8 cellular contexts compared by ENCODE assay signal in the genomic region with DNA sequence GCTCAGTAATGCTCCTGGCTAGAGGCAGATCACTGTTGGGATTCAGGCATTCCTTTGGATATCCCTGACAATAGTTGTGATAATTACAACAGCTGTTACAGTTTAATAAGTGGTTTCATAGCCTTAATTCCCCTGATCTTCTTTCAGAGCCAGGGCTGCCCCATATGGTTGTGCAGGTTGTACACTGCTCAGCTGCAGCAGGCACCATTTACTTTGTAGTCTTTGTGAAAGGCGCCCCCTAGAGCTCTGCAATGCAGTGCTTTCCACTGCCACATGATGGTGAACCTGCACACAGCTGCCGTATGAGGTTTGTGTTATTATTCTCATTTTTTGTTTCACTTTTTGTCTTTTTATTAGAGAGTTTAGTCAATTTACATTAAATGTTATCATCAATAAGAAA.
DNase-seq lines count a peak whose midpoint lies in the region; ATAC-seq, FAIRE-seq and TF ChIP-seq lines count a peak whose summit lies in the region.

No MANE protein-coding gene starts in this region.

- no peak overlapping the region for H3K9ac ChIP-seq in endothelial cell of umbilical vein (replicated peaks; ENCODE audit: extremely low read depth, insufficient read depth, low read length)

- H3K27ac Mint-ChIP-seq in Caco-2 (ENCODE audit: unreplicated experiment), result no peak overlapping the region

- TF ChIP-seq POLR2A in endothelial cell of umbilical vein (IDR thresholded peaks at IDR 0.05; ENCODE audit: low read depth, low read length) (no peak), transverse colon (IDR thresholded peaks at IDR 0.05) (no peak), gastroesophageal sphincter (IDR thresholded peaks at IDR 0.05) (no peak)

- H3K36me3 ChIP-seq in Caco-2 (ENCODE audit: control insufficient read depth, insufficient read depth, low read length) (no peaks in the 10 kb centered on the region), endothelial cell of umbilical vein (ENCODE audit: control insufficient read depth in 2 of 2, extremely low read depth in 1 of 2, insufficient read depth in 2 of 2, low read length in 2 of 2) (no peaks in the 10 kb centered on the region), transverse colon (no peaks in the 10 kb centered on the region), gastroesophageal sphincter (no peaks in the 10 kb centered on the region)

- POLR2A ChIA-PET in Caco-2 (lab: Charles Lee) (no interaction called here), endothelial cell of umbilical vein (lab: Charles Lee) (no interaction called here)

- dilution Hi-C loops in endothelial cell of umbilical vein (cut with MboI; ENCODE audit: extremely low pct_ligation_motif_present, low sequenced_read_pairs), result no loop called here

- no peaks in the 10 kb centered on the region for H3K79me2 ChIP-seq in endothelial cell of umbilical vein (ENCODE audit: control insufficient read depth, insufficient read depth, low read length)

- ATAC-seq in GM19023 (IDR thresholded peaks at IDR 0.05; ENCODE audit: unreplicated experiment) (peak; percentile 60), HG03095 (IDR thresholded peaks at IDR 0.05; ENCODE audit: unreplicated experiment) (peak; percentile 83), gastroesophageal sphincter (no peak)

- H3K4me3 ChIP-seq in Caco-2 (ENCODE audit: low read depth, low read length), result no peak overlapping the region
- no peak overlapping the region for H3K4me3 ChIP-seq in endothelial cell of umbilical vein (replicated peaks in 1 of 3; ENCODE audit: insufficient read depth in 1 of 3, low read depth in 1 of 3, low read length in 3 of 3)
- no peak overlapping the region for H3K4me3 ChIP-seq in transverse colon
- H3K4me3 ChIP-seq in gastroesophageal sphincter, result no peak overlapping the region

- no peaks in the 10 kb centered on the region for H3K9me1 ChIP-seq in endothelial cell of umbilical vein (replicated peaks; ENCODE audit: control insufficient read depth, extremely low read depth, insufficient read depth, low read length)

- no peak overlapping the region for H3K4me2 ChIP-seq in endothelial cell of umbilical vein (ENCODE audit: insufficient read depth, low read length)

- H3K4me3 Mint-ChIP-seq in Caco-2 (ENCODE audit: unreplicated experiment), result no peak overlapping the region

- TF ChIP-seq CTCF in Caco-2 (IDR thresholded peaks at IDR 0.05; ENCODE audit: insufficient read depth in 1 of 2, low read depth in 1 of 2, low read length in 1 of 2, severe bottlenecking in 1 of 2, unreplicated experiment in 1 of 2), result peak; percentile 8 to 17
- peak; percentile 50 to 54 for TF ChIP-seq CTCF in endothelial cell of umbilical vein (IDR thresholded peaks at IDR 0.05; ENCODE audit: extremely low read depth in 1 of 2, insufficient read depth in 1 of 2, low read depth in 1 of 2, low read length in 2 of 2)
- peak; percentile 18 to 54 (median 43) for TF ChIP-seq CTCF in transverse colon (IDR thresholded peaks at IDR 0.05)
- peak in 2 of 4 experiments; percentile 15 to 26 for TF ChIP-seq CTCF in gastroesophageal sphincter (IDR thresholded peaks at IDR 0.05)

- no TSS peak for BruUV-seq in Caco-2 (replicated peaks; lab: Mats Ljungman, UMichigan)
- no TSS peak for BruUV-seq in endothelial cell of umbilical vein (replicated peaks; lab: Mats Ljungman, UMichigan)

- CTCF ChIA-PET in Caco-2 (lab: Charles Lee), result interaction anchor here (0.6 kb wide), 1 partner anchor 63 kb away, joined by 3 read pairs; no protein-coding TSS in a partner anchor
- CTCF ChIA-PET in endothelial cell of umbilical vein (lab: Charles Lee), result interaction anchor here (0.6 to 1.6 kb wide), 3 partner anchors 32 to 398 kb away, joined by 3 to 6 read pairs (median 3); no protein-coding TSS in a partner anchor

- H3K9me3 Mint-ChIP-seq in Caco-2 (ENCODE audit: unreplicated experiment), result no peaks in the 10 kb centered on the region

- no peak overlapping the region for H2AFZ ChIP-seq in endothelial cell of umbilical vein (ENCODE audit: low read depth, low read length)

- intact Hi-C loops in Caco-2 (cut with micrococcal nuclease; ENCODE audit: unreplicated experiment), result loop anchor here (2.0 kb wide), 1 partner anchor 265 kb away; no protein-coding TSS in a partner anchor
- intact Hi-C loops in endothelial cell of umbilical vein (cut with micrococcal nuclease), result loop anchor here (5.0 kb wide), 1 partner anchor 265 kb away; no protein-coding TSS in a partner anchor
- intact Hi-C loops in transverse colon (cut with DNase I; ENCODE audit: low total_unique reads), result no loop called here

- H3K4me1 ChIP-seq in Caco-2 (no peaks in the 10 kb centered on the region), endothelial cell of umbilical vein (ENCODE audit: control insufficient read depth, extremely low read depth, insufficient read depth, low read length) (no peaks in the 10 kb centered on the region), transverse colon (no peaks in the 10 kb centered on the region), gastroesophageal sphincter (peaks cover 0 to 25% (median 2%) of the 10 kb centered on the region in 3 donors)

- H3K27me3 ChIP-seq in Caco-2 (replicated peaks; ENCODE audit: control insufficient read depth, insufficient read depth, low read length) (no peaks in the 10 kb centered on the region; the same call in 1 of the 2 replicates), endothelial cell of umbilical vein (ENCODE audit: control insufficient read depth in 2 of 2, insufficient read depth in 2 of 2, low read length in 2 of 2) (no peaks in the 10 kb centered on the region), transverse colon (no peaks in the 10 kb centered on the region), gastroesophageal sphincter (no peaks in the 10 kb centered on the region)

- in situ Hi-C loops in transverse colon (cut with MboI; ENCODE audit: low pct_ligation_motif_present in 1 of 4, low pct_unique_long_range_greater_than_20kb in 1 of 4, low sequenced_read_pairs in 3 of 4), result no loop called here

- no peaks in the 10 kb centered on the region for H3K36me3 Mint-ChIP-seq in Caco-2 (ENCODE audit: insufficient read depth, unreplicated experiment)

- H4K20me1 ChIP-seq in endothelial cell of umbilical vein (replicated peaks; ENCODE audit: control insufficient read depth, extremely low read depth, insufficient read depth, low read length), result no peaks in the 10 kb centered on the region

- WGBS in transverse colon (ENCODE audit: low coverage in 1 of 2), 2 donors, result 20 to 44% methylated on average over 2 of the region's 2 CpGs
- 30 to 51% methylated on average over 2 of the region's 2 CpGs for WGBS in gastroesophageal sphincter (ENCODE audit: low coverage in 1 of 2), 2 donors

- DNase-seq in Caco-2, result peak; percentile 14 to 38
- peak; percentile 2 for DNase-seq in NCI-H748 treated with DMSO at 0.1 percent for 48 hours (lab: John Stamatoyannopoulos, UW)
- peak; percentile 26 for DNase-seq in endothelial cell of umbilical vein (ENCODE audit: low read depth, low spot score)
- peak; percentile 27 for DNase-seq in transverse colon
- DNase-seq in NCI-H146 treated with DMSO at 0.1 percent for 48 hours (lab: John Stamatoyannopoulos, UW; ENCODE audit: unreplicated experiment), result no peak

- H3K27ac ChIP-seq in endothelial cell of umbilical vein (ENCODE audit: insufficient read depth, low read depth, low read length) (no peak overlapping the region), transverse colon (no peak overlapping the region), gastroesophageal sphincter (no peak overlapping the region)

- H3K27me3 Mint-ChIP-seq in Caco-2 (ENCODE audit: insufficient read depth, unreplicated experiment), result peaks cover 8% of the 10 kb centered on the region

- no peaks in the 10 kb centered on the region for H3K4me1 Mint-ChIP-seq in Caco-2 (ENCODE audit: low read depth, unreplicated experiment)

- FAIRE-seq in endothelial cell of umbilical vein (lab: Jason Lieb, UNC), result no peak

- no peaks in the 10 kb centered on the region for H3K9me3 ChIP-seq in Caco-2
- no peaks in the 10 kb centered on the region for H3K9me3 ChIP-seq in endothelial cell of umbilical vein (replicated peaks; ENCODE audit: control insufficient read depth, insufficient read depth, low read length)
- H3K9me3 ChIP-seq in transverse colon, result no peaks in the 10 kb centered on the region
- H3K9me3 ChIP-seq in gastroesophageal sphincter, result no peaks in the 10 kb centered on the region

- TF ChIP-seq EP300 in transverse colon (IDR thresholded peaks at IDR 0.05; ENCODE audit: low read depth), result no peak
- TF ChIP-seq EP300 in gastroesophageal sphincter (IDR thresholded peaks at IDR 0.05), result no peak

TF ChIP-seq in endothelial cell of umbilical vein, 7 proteins besides CTCF, POLR2A, EP300 and RAD21:
- TF ChIP-seq, protein P1, sequence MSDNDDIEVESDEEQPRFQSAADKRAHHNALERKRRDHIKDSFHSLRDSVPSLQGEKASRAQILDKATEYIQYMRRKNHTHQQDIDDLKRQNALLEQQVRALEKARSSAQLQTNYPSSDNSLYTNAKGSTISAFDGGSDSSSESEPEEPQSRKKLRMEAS (IDR thresholded peaks at IDR 0.05; ENCODE audit: insufficient read depth, insufficient read length), result no peak
- TF ChIP-seq MYC (IDR thresholded peaks at IDR 0.05; ENCODE audit: low read depth, low read length), result no peak
- TF ChIP-seq POLR2AphosphoS5 (IDR thresholded peaks at IDR 0.05; ENCODE audit: insufficient read depth, low read depth, low read length), result no peak
- TF ChIP-seq GATA2 (IDR thresholded peaks at IDR 0.05; ENCODE audit: insufficient read depth, insufficient read length, low read depth, low read length), result no peak
- TF ChIP-seq EZH2 (IDR thresholded peaks at IDR 0.05; ENCODE audit: borderline replicate concordance, low read depth, low read length, severe bottlenecking), result no peak
- no peak for TF ChIP-seq FOS (IDR thresholded peaks at IDR 0.05; ENCODE audit: borderline replicate concordance, insufficient read depth, low read length)
- no peak for TF ChIP-seq JUN (IDR thresholded peaks at IDR 0.05; ENCODE audit: borderline replicate concordance, insufficient read depth, insufficient read length, low read depth)
TF ChIP-seq in endothelial cell of umbilical vein: peak in this region for 0.
